15 cellular contexts compared by ENCODE assay signal in the genomic region with DNA sequence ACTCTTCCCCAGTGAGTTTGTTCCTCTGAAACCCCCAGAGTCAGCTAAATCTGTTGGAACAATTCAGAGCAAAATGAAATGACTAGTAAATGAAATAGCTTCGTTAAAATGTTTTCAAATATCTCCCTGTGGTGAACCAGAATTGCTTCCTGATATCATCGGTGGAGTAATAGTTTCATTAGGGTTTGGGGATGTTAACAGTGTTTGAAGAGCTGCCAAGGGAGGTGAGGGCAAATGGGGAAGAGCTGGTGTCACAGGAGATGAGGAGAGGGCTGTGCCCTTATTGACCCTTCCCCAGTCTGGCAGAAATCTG. TPM values are rescaled to one million over a fixed set of nuclear protein-coding genes. Genes with fewer than 3 reads are reported as not detected.
DNase-seq lines count a peak whose midpoint lies in the region; ATAC-seq and TF ChIP-seq lines count a peak whose summit lies in the region.
"Had no signal": no experiment of that assay in that cellular context is flagged by ENCODE, and none has a peak within 500 bp of the region (broad histone marks: within the 10 kb centered on the region; RNA-seq: fewer than 3 reads in every experiment).

No MANE protein-coding gene starts in this region.

- ATAC-seq in GM23338 (peak; percentile 28; the same call in 2 of the 3 replicates), gastrocnemius medialis (no peak), HG02840 (IDR thresholded peaks at IDR 0.05; ENCODE audit: low FRiP score, unreplicated experiment) (no peak)

- H3K4me2 ChIP-seq in GM23338, result no peak overlapping the region

- H2AFZ ChIP-seq in GM23338, result no peak overlapping the region

- H3K9me3 Mint-ChIP-seq in GM23338, result no peaks in the 10 kb centered on the region
- H3K9me3 Mint-ChIP-seq: activated CD4-positive, alpha-beta memory T cell treated with anti-CD3 and anti-CD28 coated beads, Interleukin-2, amount 10 ng/mL, durations not matched to agents 7 days and 5 days; activated T-helper 1 cell treated with anti-CD3 and anti-CD28 coated beads, Interleukin-12 subunit alpha, Interleukin-12 subunit beta, Interleukin-2, Interleukin-4 antibody, amounts not matched to agents 30 ng/mL and 10 ng/mL and 1 ng/mL, durations not matched to agents 14 hours and 24 hours and 36 hours; dendritic cell treated with granulocyte-macrophage colony-stimulating factor and Interleukin-4, amounts not matched to agents 40 ng/mL and 50 ng/mL, for 4 days; immature natural killer cell had no signal

- H3K36me3 ChIP-seq in GM23338 (ENCODE audit: insufficient read depth) (no peaks in the 10 kb centered on the region), adrenal gland (replicated peaks in 1 of 2) (no peaks in the 10 kb centered on the region), gastrocnemius medialis (no peaks in the 10 kb centered on the region), Peyer's patch (no peaks in the 10 kb centered on the region)
- H3K36me3 ChIP-seq: MG63 had no signal

- no peaks in the 10 kb centered on the region for H3K36me3 Mint-ChIP-seq in GM23338 (ENCODE audit: low read depth)
- H3K36me3 Mint-ChIP-seq: immature natural killer cell had no signal

- no peaks in the 10 kb centered on the region for H3F3A ChIP-seq in GM23338 (replicated peaks; ENCODE audit: low read depth)

- in situ Hi-C loops in gastrocnemius medialis (cut with MboI; ENCODE audit: low sequenced_read_pairs in 4 of 4), result loop anchor here in 3 of 4 donors (25.0 kb wide), 1 partner anchor 932 kb away; no protein-coding TSS in a partner anchor

- H3K4me3 ChIP-seq in GM23338 (no peak overlapping the region), adrenal gland (no peak overlapping the region), gastrocnemius medialis (no peak overlapping the region), Peyer's patch (no peak overlapping the region)
- H3K4me3 ChIP-seq: MG63 had no signal

- TF ChIP-seq POLR2A in adrenal gland (IDR thresholded peaks at IDR 0.05), result no peak
- TF ChIP-seq POLR2A in gastrocnemius medialis (IDR thresholded peaks at IDR 0.05), result no peak
- TF ChIP-seq POLR2A in Peyer's patch (IDR thresholded peaks at IDR 0.05), result no peak

- no peaks in the 10 kb centered on the region for H3K27me3 ChIP-seq in GM23338 (ENCODE audit: insufficient read depth)
- no peaks in the 10 kb centered on the region for H3K27me3 ChIP-seq in adrenal gland
- no peaks in the 10 kb centered on the region for H3K27me3 ChIP-seq in gastrocnemius medialis
- no peaks in the 10 kb centered on the region for H3K27me3 ChIP-seq in Peyer's patch
- H3K27me3 ChIP-seq: MG63 had no signal

- TF ChIP-seq CTCF in C4-2B (conservative IDR thresholded peaks at IDR 0.05), result peak; percentile 45
- no peak for TF ChIP-seq CTCF in GM23338 (conservative IDR thresholded peaks at IDR 0.05; ENCODE audit: low read depth in 2 of 2)
- TF ChIP-seq CTCF in adrenal gland (IDR thresholded peaks at IDR 0.05), result no peak
- TF ChIP-seq CTCF in gastrocnemius medialis (IDR thresholded peaks at IDR 0.05 in 4 of 5, conservative IDR thresholded peaks at IDR 0.05 in 1 of 5), result no peak
- peak in 1 of 6 experiments; percentile 1 for TF ChIP-seq CTCF in Peyer's patch (IDR thresholded peaks at IDR 0.05)

- peaks cover 16% of the 10 kb centered on the region for H3K4me1 Mint-ChIP-seq in GM23338
- H3K4me1 Mint-ChIP-seq: activated CD4-positive, alpha-beta memory T cell treated with anti-CD3 and anti-CD28 coated beads, Interleukin-2, amount 10 ng/mL, durations not matched to agents 7 days and 5 days; immature natural killer cell had no signal

- H3K9me3 ChIP-seq in adrenal gland (replicated peaks in 1 of 3) (no peaks in the 10 kb centered on the region), gastrocnemius medialis (no peaks in the 10 kb centered on the region), Peyer's patch (no peaks in the 10 kb centered on the region)
- H3K9me3 ChIP-seq: MG63 had no signal

- no peak overlapping the region for H3K4me3 Mint-ChIP-seq in GM23338
- H3K4me3 Mint-ChIP-seq: activated CD4-positive, alpha-beta memory T cell treated with anti-CD3 and anti-CD28 coated beads, Interleukin-2, amount 10 ng/mL, durations not matched to agents 7 days and 5 days; activated T-helper 1 cell treated with anti-CD3 and anti-CD28 coated beads, Interleukin-12 subunit alpha, Interleukin-12 subunit beta, Interleukin-2, Interleukin-4 antibody, amounts not matched to agents 30 ng/mL and 10 ng/mL and 1 ng/mL, durations not matched to agents 14 hours and 24 hours and 36 hours; dendritic cell treated with granulocyte-macrophage colony-stimulating factor and Interleukin-4, amounts not matched to agents 40 ng/mL and 50 ng/mL, for 4 days; immature natural killer cell had no signal

- no peak overlapping the region for H3K27ac Mint-ChIP-seq in GM23338
- H3K27ac Mint-ChIP-seq: activated CD4-positive, alpha-beta memory T cell treated with anti-CD3 and anti-CD28 coated beads, Interleukin-2, amount 10 ng/mL, durations not matched to agents 7 days and 5 days; activated T-helper 1 cell treated with anti-CD3 and anti-CD28 coated beads, Interleukin-12 subunit alpha, Interleukin-12 subunit beta, Interleukin-2, Interleukin-4 antibody, amounts not matched to agents 30 ng/mL and 10 ng/mL and 1 ng/mL, durations not matched to agents 14 hours and 24 hours and 36 hours; dendritic cell treated with granulocyte-macrophage colony-stimulating factor and Interleukin-4, amounts not matched to agents 40 ng/mL and 50 ng/mL, for 4 days; immature natural killer cell had no signal

- 0 out of 2 replicates have a peak, but pooled peaks cover 5% of the 10 kb centered on the region for H3K4me1 ChIP-seq in GM23338 (ENCODE audit: insufficient read depth)
- H3K4me1 ChIP-seq in adrenal gland (replicated peaks in 1 of 2), result peaks cover 34 to 41% of the 10 kb centered on the region in 2 donors
- peaks cover 9 to 13% of the 10 kb centered on the region in 2 donors for H3K4me1 ChIP-seq in gastrocnemius medialis
- peaks cover 0 to 2% (median 0%) of the 10 kb centered on the region in 4 donors for H3K4me1 ChIP-seq in Peyer's patch

- 0 out of 2 replicates have a peak, but pooled peaks cover 2% of the 10 kb centered on the region for H3K9me2 ChIP-seq in GM23338 (ENCODE audit: insufficient read depth)

- H3K27ac ChIP-seq in C4-2B (no peak overlapping the region), GM23338 (ENCODE audit: low read depth) (no peak overlapping the region), adrenal gland (peak overlapping the region; percentile 45 to 84 (median 83)), gastrocnemius medialis (peak overlapping the region in 3 of 4 donors; percentile 15 to 64 (median 53)), Peyer's patch (no peak overlapping the region)

- WGBS in adrenal gland, 4 donors, result 14 to 25% (median 20%) methylated on average over 2 of the region's 2 CpGs

- H3K27me3 Mint-ChIP-seq in GM23338 (ENCODE audit: insufficient read depth, low read depth, poor library complexity), result no peaks in the 10 kb centered on the region

- intact Hi-C loops in adrenal gland (cut with DNase I), result loop anchor here in 1 of 2 donors (10.0 kb wide), 1 partner anchor 610 kb away; a partner anchor contains a TSS
- intact Hi-C loops in gastrocnemius medialis (cut with DNase I; ENCODE audit: low total_unique reads), result loop anchor here (2.0 to 10.0 kb wide), 4 partner anchors 87 to 938 kb away; no protein-coding TSS in a partner anchor

- DNase-seq in GM23338 (ENCODE audit: low spot score) (no peak), adrenal gland (no peak), gastrocnemius medialis (no peak), Peyer's patch (no peak), NCI-H2029 (lab: John Stamatoyannopoulos, UW) (no peak)
- no peak for DNase-seq in stimulated activated CD4-positive, alpha-beta T cell treated with anti-CD3 and anti-CD28 coated beads, Interleukin-4, amount 100 ng/mL, for 1 hour
- DNase-seq: immature natural killer cell had no signal

- H4K20me1 ChIP-seq in GM23338 (replicated peaks; ENCODE audit: insufficient read depth), result no peaks in the 10 kb centered on the region

- no peaks in the 10 kb centered on the region for H3K79me2 ChIP-seq in GM23338 (replicated peaks; ENCODE audit: insufficient read depth)

TF ChIP-seq in GM23338, 12 proteins besides CTCF, POLR2A, EP300 and RAD21 (continues in another document):
- TF ChIP-seq JUNB (IDR thresholded peaks at IDR 0.05; ENCODE audit: unreplicated experiment), result no peak
- TF ChIP-seq EZH2phosphoT487 (IDR thresholded peaks at IDR 0.05; ENCODE audit: unreplicated experiment), result no peak

RNA-seq across cellular contexts. Expression of a gene that starts 4.3 kb away (rescaled TPM):
- 0.07 TPM in 1 of 2 replicates, not detected in the other for total RNA-seq in GM23338 (2014; rRNA removed; shearing (Covaris generic))
- polyA plus RNA-seq in GM23338 (2016; fragmentation: Nextera tagmentation; extraction: Ambion mirVana) (0.05 TPM in 1 of 2 replicates, not detected in the other), adrenal gland (1,000 to 10,000 TPM in 1 of 3 donors, 100 to 1,000 TPM in 2; 442 to 1,201 (median 740) TPM)
- total RNA-seq in adrenal gland (1,000 to 10,000 TPM in 7 of 8 donors, 100 to 1,000 TPM in 1; 961 to 4,123 (median 2,189) TPM), gastrocnemius medialis (1 to 10 TPM in 3 of 4 donors, under 1 TPM in 1; 0.98 to 5.7 (median 4.5) TPM), Peyer's patch (100 to 1,000 TPM in 1 of 4 donors, 10 to 100 TPM in 3; 42.2 to 287 (median 56.4) TPM)
- total RNA-seq: activated CD4-positive, alpha-beta memory T cell treated with anti-CD3 and anti-CD28 coated beads, Interleukin-2, amount 10 ng/mL, durations not matched to agents 7 days and 5 days; activated T-helper 1 cell treated with anti-CD3 and anti-CD28 coated beads, Interleukin-12 subunit alpha, Interleukin-12 subunit beta, Interleukin-2, Interleukin-4 antibody, amounts not matched to agents 30 ng/mL and 10 ng/mL and 1 ng/mL, durations not matched to agents 14 hours and 24 hours and 36 hours; epithelial cell of proximal tubule; mononuclear cell had no signal
- polyA plus RNA-seq: immature natural killer cell had no signal

Comparison
In these comparisons a context has a peak if more than half of its experiments do, and no peak if none do; other contexts are left out.
1. H3K27ac ChIP-seq: peak in adrenal gland (5 of 5) and gastrocnemius medialis (3 of 4); none in C4-2B (single experiment), GM23338 (single experiment) and Peyer's patch (0 of 4).
2. RNA of a gene that starts 4.3 kb away (total RNA-seq): 961 to 4,123 TPM in adrenal gland and 42.2 to 287 TPM in Peyer's patch; 0.98 to 5.7 TPM in gastrocnemius medialis and 0.07 TPM in GM23338; every median in the first group is over 4 times any median in the second.